1 cellular context compared by ENCODE assay signal in genomic region chr5:71972777-71973473, GRCh38.
TF ChIP-seq lines count a peak whose summit lies in the region.

No MANE protein-coding gene starts in this region.

TF ChIP-seq in GM23338, 12 proteins besides CTCF, POLR2A, EP300 and RAD21 (continued from another document):
- TF ChIP-seq ZNF462 (CRISPR knock-in tag; IDR thresholded peaks at IDR 0.05) (no peak), ZNF114 (CRISPR knock-in tag; IDR thresholded peaks at IDR 0.05) (no peak), JUNB (IDR thresholded peaks at IDR 0.05; ENCODE audit: unreplicated experiment) (no peak), STAT1 (IDR thresholded peaks at IDR 0.05; ENCODE audit: unreplicated experiment) (no peak), EZH2 (IDR thresholded peaks at IDR 0.05; ENCODE audit: low read depth, unreplicated experiment) (no peak), ZNF331 (CRISPR knock-in tag; IDR thresholded peaks at IDR 0.05; ENCODE audit: low read depth) (no peak), POLR2AphosphoS5 (IDR thresholded peaks at IDR 0.05; ENCODE audit: low read depth) (no peak), CREB1 (CRISPR knock-in tag; IDR thresholded peaks at IDR 0.05; ENCODE audit: low read depth) (no peak), REST (IDR thresholded peaks at IDR 0.05; ENCODE audit: unreplicated experiment) (no peak), ETS1 (IDR thresholded peaks at IDR 0.05) (no peak)
TF ChIP-seq in GM23338: peak in this region for 0.
